1 cellular context compared by ENCODE assay signal in the genomic region with DNA sequence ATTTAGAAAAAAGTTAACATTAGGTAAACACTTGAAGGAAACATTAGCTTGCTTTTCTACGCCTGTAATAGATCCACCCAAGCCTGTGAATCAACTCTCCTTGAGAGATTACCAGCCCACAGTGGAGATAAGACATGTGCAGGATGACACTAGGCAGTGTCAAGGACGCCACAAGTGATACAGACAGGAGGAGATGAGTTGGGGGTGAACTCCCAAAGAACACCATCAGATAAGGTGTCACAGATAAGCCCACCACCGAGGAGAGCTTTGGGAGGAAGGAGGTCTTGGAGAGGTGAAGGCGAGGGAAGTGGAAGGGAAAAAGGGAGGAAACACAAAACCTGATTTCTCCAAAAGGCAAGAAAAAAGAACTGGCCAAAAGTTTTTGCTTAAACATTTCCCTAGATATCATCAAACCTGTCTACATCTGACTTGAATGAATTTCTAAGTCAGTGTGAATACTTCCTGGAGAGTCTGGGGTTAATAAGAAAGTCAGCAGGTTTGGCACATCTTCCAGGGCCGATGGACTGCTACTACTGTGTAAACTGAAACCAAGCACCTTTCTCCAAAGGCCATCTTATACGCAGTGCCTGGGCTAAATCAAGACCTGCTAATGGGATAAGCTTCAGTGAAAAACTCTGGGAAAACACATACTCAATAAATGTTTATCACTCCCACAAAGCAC.
TF ChIP-seq lines count a peak whose summit lies in the region.

No MANE protein-coding gene starts in this region.

TF ChIP-seq in K562, 482 proteins besides CTCF, POLR2A, EP300 and RAD21 (continued from another document):
- TF ChIP-seq, protein P1, sequence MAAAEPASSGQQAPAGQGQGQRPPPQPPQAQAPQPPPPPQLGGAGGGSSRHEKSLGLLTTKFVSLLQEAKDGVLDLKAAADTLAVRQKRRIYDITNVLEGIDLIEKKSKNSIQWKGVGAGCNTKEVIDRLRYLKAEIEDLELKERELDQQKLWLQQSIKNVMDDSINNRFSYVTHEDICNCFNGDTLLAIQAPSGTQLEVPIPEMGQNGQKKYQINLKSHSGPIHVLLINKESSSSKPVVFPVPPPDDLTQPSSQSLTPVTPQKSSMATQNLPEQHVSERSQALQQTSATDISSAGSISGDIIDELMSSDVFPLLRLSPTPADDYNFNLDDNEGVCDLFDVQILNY (CRISPR knock-in tag; IDR thresholded peaks at IDR 0.05), result no peak
- TF ChIP-seq ARID1B (IDR thresholded peaks at IDR 0.05), result peak; percentile 86
- no peak for TF ChIP-seq TCF7L2 (IDR thresholded peaks at IDR 0.05; ENCODE audit: low read depth, low read length)
- TF ChIP-seq STAT5A (IDR thresholded peaks at IDR 0.05; ENCODE audit: borderline replicate concordance, low read length), result no peak
- TF ChIP-seq CBX1 (IDR thresholded peaks at IDR 0.05; ENCODE audit: low read depth), result no peak
- no peak for TF ChIP-seq HIVEP1 (CRISPR knock-in tag; IDR thresholded peaks at IDR 0.05)
- TF ChIP-seq HDAC2 (IDR thresholded peaks at IDR 0.05), result peak; percentile 90
- TF ChIP-seq, protein P2, sequence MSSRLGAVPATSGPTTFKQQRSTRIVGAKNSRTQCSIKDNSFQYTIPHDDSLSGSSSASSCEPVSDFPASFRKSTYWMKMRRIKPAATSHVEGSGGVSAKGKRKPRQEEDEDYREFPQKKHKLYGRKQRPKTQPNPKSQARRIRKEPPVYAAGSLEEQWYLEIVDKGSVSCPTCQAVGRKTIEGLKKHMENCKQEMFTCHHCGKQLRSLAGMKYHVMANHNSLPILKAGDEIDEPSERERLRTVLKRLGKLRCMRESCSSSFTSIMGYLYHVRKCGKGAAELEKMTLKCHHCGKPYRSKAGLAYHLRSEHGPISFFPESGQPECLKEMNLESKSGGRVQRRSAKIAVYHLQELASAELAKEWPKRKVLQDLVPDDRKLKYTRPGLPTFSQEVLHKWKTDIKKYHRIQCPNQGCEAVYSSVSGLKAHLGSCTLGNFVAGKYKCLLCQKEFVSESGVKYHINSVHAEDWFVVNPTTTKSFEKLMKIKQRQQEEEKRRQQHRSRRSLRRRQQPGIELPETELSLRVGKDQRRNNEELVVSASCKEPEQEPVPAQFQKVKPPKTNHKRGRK (tag; IDR thresholded peaks at IDR 0.05), result peak; percentile 59; the same call in 1 of the 2 replicates
- TF ChIP-seq NCOR1 (IDR thresholded peaks at IDR 0.05), result peak; percentile 64
- no peak for TF ChIP-seq ZNF707 (CRISPR knock-in tag; conservative IDR thresholded peaks at IDR 0.05)
- no peak for TF ChIP-seq POU5F1 (IDR thresholded peaks at IDR 0.05; ENCODE audit: borderline replicate concordance, low read depth, low read length, partially characterized antibody)
- TF ChIP-seq, protein P3, sequence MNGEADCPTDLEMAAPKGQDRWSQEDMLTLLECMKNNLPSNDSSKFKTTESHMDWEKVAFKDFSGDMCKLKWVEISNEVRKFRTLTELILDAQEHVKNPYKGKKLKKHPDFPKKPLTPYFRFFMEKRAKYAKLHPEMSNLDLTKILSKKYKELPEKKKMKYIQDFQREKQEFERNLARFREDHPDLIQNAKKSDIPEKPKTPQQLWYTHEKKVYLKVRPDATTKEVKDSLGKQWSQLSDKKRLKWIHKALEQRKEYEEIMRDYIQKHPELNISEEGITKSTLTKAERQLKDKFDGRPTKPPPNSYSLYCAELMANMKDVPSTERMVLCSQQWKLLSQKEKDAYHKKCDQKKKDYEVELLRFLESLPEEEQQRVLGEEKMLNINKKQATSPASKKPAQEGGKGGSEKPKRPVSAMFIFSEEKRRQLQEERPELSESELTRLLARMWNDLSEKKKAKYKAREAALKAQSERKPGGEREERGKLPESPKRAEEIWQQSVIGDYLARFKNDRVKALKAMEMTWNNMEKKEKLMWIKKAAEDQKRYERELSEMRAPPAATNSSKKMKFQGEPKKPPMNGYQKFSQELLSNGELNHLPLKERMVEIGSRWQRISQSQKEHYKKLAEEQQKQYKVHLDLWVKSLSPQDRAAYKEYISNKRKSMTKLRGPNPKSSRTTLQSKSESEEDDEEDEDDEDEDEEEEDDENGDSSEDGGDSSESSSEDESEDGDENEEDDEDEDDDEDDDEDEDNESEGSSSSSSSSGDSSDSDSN (IDR thresholded peaks at IDR 0.05; ENCODE audit: borderline replicate concordance in 1 of 2, low read depth in 2 of 2, low read length in 2 of 2), result 0 out of 4 replicates have a peak, but pooled peaks of 1 of the 2 experiments have one; percentile 56
- 0 out of 2 replicates have a peak, but pooled peaks have one; percentile 52 for TF ChIP-seq OTX1 (CRISPR knock-in tag; IDR thresholded peaks at IDR 0.05)
- no peak for TF ChIP-seq HNRNPK (IDR thresholded peaks at IDR 0.05; ENCODE audit: low read depth, low read length, poor library complexity, severe bottlenecking)
- TF ChIP-seq TEAD1 (CRISPR knock-in tag; IDR thresholded peaks at IDR 0.05), result peak in 1 of 2 experiments; percentile 57; a peak in 1 of 4 replicates
- TF ChIP-seq TAF15 (IDR thresholded peaks at IDR 0.05; ENCODE audit: low read depth, low read length), result no peak
- no peak for TF ChIP-seq ZNF232 (CRISPR knock-in tag; IDR thresholded peaks at IDR 0.05)
- TF ChIP-seq SP2 (IDR thresholded peaks at IDR 0.05; ENCODE audit: extremely low read depth, low read depth, low read length, poor library complexity, severe bottlenecking), result no peak
- TF ChIP-seq CBX5 (IDR thresholded peaks at IDR 0.05; ENCODE audit: borderline replicate concordance, low read depth), result 0 out of 2 replicates have a peak, but pooled peaks have one; percentile 32
- TF ChIP-seq ILF3 (IDR thresholded peaks at IDR 0.05; ENCODE audit: borderline replicate concordance), result no peak
- TF ChIP-seq SMARCE1 (IDR thresholded peaks at IDR 0.05), result peak; percentile 75
- no peak for TF ChIP-seq ZBTB1 (CRISPR knock-in tag; IDR thresholded peaks at IDR 0.05; ENCODE audit: borderline replicate concordance, low read depth)
- TF ChIP-seq, protein P4, sequence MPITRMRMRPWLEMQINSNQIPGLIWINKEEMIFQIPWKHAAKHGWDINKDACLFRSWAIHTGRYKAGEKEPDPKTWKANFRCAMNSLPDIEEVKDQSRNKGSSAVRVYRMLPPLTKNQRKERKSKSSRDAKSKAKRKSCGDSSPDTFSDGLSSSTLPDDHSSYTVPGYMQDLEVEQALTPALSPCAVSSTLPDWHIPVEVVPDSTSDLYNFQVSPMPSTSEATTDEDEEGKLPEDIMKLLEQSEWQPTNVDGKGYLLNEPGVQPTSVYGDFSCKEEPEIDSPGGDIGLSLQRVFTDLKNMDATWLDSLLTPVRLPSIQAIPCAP (CRISPR knock-in tag; IDR thresholded peaks at IDR 0.05; ENCODE audit: borderline replicate concordance), result no peak
- 0 out of 2 replicates have a peak, but pooled peaks have one; percentile 20 for TF ChIP-seq ILK (tag; IDR thresholded peaks at IDR 0.05; ENCODE audit: borderline replicate concordance, low read depth)
- TF ChIP-seq, protein P5, sequence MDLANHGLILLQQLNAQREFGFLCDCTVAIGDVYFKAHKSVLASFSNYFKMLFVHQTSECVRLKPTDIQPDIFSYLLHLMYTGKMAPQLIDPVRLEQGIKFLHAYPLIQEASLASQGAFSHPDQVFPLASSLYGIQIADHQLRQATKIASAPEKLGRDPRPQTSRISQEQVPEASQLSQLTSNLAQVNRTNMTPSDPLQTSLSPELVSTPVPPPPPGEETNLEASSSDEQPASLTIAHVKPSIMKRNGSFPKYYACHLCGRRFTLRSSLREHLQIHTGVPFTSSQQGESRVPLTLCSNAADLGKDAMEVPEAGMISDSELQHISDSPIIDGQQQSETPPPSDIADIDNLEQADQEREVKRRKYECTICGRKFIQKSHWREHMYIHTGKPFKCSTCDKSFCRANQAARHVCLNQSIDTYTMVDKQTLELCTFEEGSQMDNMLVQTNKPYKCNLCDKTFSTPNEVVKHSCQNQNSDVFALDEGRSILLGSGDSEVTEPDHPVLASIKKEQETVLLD (IDR thresholded peaks at IDR 0.05), result peak; percentile 78; the same call in 1 of the 2 replicates
- peak; percentile 61 for TF ChIP-seq TAL1 (IDR thresholded peaks at IDR 0.05)
- peak; percentile 74 for TF ChIP-seq TEAD4 (IDR thresholded peaks at IDR 0.05; ENCODE audit: low read length)
- no peak for TF ChIP-seq TEAD4 (CRISPR knock-in tag; IDR thresholded peaks at IDR 0.05; ENCODE audit: borderline replicate concordance)
- peak; percentile 70 for TF ChIP-seq TCF3 (CRISPR knock-in tag; IDR thresholded peaks at IDR 0.05)
- TF ChIP-seq, protein P6, sequence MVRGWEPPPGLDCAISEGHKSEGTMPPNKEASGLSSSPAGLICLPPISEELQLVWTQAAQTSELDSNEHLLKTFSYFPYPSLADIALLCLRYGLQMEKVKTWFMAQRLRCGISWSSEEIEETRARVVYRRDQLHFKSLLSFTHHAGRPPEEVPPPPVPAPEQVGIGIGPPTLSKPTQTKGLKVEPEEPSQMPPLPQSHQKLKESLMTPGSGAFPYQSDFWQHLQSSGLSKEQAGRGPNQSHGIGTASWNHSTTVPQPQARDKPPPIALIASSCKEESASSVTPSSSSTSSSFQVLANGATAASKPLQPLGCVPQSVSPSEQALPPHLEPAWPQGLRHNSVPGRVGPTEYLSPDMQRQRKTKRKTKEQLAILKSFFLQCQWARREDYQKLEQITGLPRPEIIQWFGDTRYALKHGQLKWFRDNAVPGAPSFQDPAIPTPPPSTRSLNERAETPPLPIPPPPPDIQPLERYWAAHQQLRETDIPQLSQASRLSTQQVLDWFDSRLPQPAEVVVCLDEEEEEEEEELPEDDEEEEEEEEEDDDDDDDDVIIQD (CRISPR knock-in tag; IDR thresholded peaks at IDR 0.05), result no peak
- peak; percentile 68 for TF ChIP-seq NUFIP1 (IDR thresholded peaks at IDR 0.05; ENCODE audit: partially characterized antibody)
- no peak for TF ChIP-seq SMAD2 (IDR thresholded peaks at IDR 0.05; ENCODE audit: low read depth, low read length)
- TF ChIP-seq HDGF (IDR thresholded peaks at IDR 0.05), result no peak
- no peak for TF ChIP-seq ZNF695 (CRISPR knock-in tag; IDR thresholded peaks at IDR 0.05)
- TF ChIP-seq KDM1A (IDR thresholded peaks at IDR 0.05), result peak; percentile 47 to 61; a peak in 2 of 4 replicates
- TF ChIP-seq ZNF57 (CRISPR knock-in tag; IDR thresholded peaks at IDR 0.05), result no peak
- peak; percentile 97 for TF ChIP-seq MECOM (CRISPR knock-in tag; IDR thresholded peaks at IDR 0.05)
- TF ChIP-seq TBL1XR1 (IDR thresholded peaks at IDR 0.05; ENCODE audit: low read length in 2 of 2), result peak in 1 of 2 experiments; percentile 40; a peak in 1 of 4 replicates
- 0 out of 2 replicates have a peak, but pooled peaks have one; percentile 5 for TF ChIP-seq TOE1 (IDR thresholded peaks at IDR 0.05; ENCODE audit: borderline replicate concordance)
- no peak for TF ChIP-seq TOE1 (CRISPR knock-in tag; IDR thresholded peaks at IDR 0.05; ENCODE audit: borderline replicate concordance, low read depth)
- no peak for TF ChIP-seq TCF7 (IDR thresholded peaks at IDR 0.05; ENCODE audit: borderline replicate concordance)
- no peak for TF ChIP-seq ATF1 (CRISPR knock-in tag; IDR thresholded peaks at IDR 0.05)
- TF ChIP-seq ATF1 (tag; IDR thresholded peaks at IDR 0.05), result no peak; the same call in 1 of the 2 replicates
- TF ChIP-seq EHMT2 (IDR thresholded peaks at IDR 0.05), result peak; percentile 81
- TF ChIP-seq POLR2H (tag; IDR thresholded peaks at IDR 0.05; ENCODE audit: low read depth), result no peak
- no peak for TF ChIP-seq ZNF644 (tag; IDR thresholded peaks at IDR 0.05; ENCODE audit: low read depth)
- TF ChIP-seq, protein P7, sequence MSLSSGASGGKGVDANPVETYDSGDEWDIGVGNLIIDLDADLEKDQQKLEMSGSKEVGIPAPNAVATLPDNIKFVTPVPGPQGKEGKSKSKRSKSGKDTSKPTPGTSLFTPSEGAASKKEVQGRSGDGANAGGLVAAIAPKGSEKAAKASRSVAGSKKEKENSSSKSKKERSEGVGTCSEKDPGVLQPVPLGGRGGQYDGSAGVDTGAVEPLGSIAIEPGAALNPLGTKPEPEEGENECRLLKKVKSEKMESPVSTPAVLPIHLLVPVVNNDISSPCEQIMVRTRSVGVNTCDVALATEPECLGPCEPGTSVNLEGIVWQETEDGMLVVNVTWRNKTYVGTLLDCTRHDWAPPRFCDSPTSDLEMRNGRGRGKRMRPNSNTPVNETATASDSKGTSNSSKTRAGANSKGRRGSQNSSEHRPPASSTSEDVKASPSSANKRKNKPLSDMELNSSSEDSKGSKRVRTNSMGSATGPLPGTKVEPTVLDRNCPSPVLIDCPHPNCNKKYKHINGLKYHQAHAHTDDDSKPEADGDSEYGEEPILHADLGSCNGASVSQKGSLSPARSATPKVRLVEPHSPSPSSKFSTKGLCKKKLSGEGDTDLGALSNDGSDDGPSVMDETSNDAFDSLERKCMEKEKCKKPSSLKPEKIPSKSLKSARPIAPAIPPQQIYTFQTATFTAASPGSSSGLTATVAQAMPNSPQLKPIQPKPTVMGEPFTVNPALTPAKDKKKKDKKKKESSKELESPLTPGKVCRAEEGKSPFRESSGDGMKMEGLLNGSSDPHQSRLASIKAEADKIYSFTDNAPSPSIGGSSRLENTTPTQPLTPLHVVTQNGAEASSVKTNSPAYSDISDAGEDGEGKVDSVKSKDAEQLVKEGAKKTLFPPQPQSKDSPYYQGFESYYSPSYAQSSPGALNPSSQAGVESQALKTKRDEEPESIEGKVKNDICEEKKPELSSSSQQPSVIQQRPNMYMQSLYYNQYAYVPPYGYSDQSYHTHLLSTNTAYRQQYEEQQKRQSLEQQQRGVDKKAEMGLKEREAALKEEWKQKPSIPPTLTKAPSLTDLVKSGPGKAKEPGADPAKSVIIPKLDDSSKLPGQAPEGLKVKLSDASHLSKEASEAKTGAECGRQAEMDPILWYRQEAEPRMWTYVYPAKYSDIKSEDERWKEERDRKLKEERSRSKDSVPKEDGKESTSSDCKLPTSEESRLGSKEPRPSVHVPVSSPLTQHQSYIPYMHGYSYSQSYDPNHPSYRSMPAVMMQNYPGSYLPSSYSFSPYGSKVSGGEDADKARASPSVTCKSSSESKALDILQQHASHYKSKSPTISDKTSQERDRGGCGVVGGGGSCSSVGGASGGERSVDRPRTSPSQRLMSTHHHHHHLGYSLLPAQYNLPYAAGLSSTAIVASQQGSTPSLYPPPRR (CRISPR knock-in tag; IDR thresholded peaks at IDR 0.05; ENCODE audit: borderline replicate concordance), result no peak
